Comparison of ENCODE assay signal across 16 cellular contexts in the genomic region with DNA sequence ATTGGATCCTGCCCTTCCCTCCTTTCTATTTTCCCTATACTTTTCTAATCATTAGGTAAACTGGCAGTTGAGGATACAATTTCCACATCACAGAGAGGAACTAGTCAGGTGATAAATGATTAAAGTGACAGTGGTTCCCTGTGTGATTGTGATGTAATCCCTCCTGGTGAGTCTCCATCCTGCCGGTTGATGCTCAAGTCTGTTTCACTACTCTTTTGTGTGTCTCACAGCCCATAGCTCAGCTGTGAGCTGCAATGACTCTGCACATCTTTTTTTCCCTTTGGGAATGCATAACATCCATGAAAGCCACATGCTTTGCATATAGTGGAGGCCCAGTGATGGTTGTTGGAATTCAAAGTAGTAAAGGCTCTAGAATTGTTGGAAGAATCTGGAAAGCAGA.
DNase-seq lines count a peak whose midpoint lies in the region; TF ChIP-seq lines count a peak whose summit lies in the region.
"Had no signal": no experiment of that assay in that cellular context is flagged by ENCODE, and none has a peak within 500 bp of the region (broad histone marks: within the 10 kb centered on the region; RNA-seq: fewer than 3 reads in every experiment).

No MANE protein-coding gene starts in this region.

- no peak overlapping the region for H3K4me3 ChIP-seq in AG10803 (ENCODE audit: low read length)
- H3K4me3 ChIP-seq in HUES48 (ENCODE audit: low read depth, low read length): no peak overlapping the region
- H3K4me3 ChIP-seq: lower lobe of right lung, pancreas had no signal

- peaks cover 46% of the 10 kb centered on the region for H3K36me3 ChIP-seq in HUES48 (ENCODE audit: control insufficient read depth, insufficient read depth, low read length)

- DNase-seq in AG10803 (ENCODE audit: low read depth) (peak; percentile 88), amniotic epithelial cell (ENCODE audit: low read depth) (peak; percentile 65), iPS DF 19.7 (ENCODE audit: low read depth, low spot score) (peak; percentile 60), NCI-H187 treated with DMSO at 0.1 percent for 48 hours (lab: John Stamatoyannopoulos, UW) (no peak), retina (no peak), 8988T (no peak), HK-2 (ENCODE audit: unreplicated experiment) (no peak)
- DNase-seq: activated CD4-positive, alpha-beta memory T cell treated with anti-CD3 and anti-CD28 coated beads for 36 hours; C1 segment of cervical spinal cord; cortex of kidney; lower lobe of right lung; NCI-H1436 treated with DMSO at 0.1 percent for 48 hours; NK-92 treated with Interleukin-12 subunit alpha and Interleukin-12 subunit beta, amount 100 ng/mL, for 24 hours; pancreas; stimulated activated CD4-positive, alpha-beta T cell treated with anti-CD3 and anti-CD28 coated beads, Interleukin-1b, Interleukin-23, amount 100 ng/mL, for 48 hours had no signal

- no peak overlapping the region for H3K9ac ChIP-seq in HUES48 (ENCODE audit: low read depth, low read length)

- H3K4me1 ChIP-seq in HUES48 (ENCODE audit: control insufficient read depth, insufficient read depth, low read length): peaks cover 30% of the 10 kb centered on the region
- H3K4me1 ChIP-seq: lower lobe of right lung had no signal

- H3K27ac ChIP-seq in HUES48 (ENCODE audit: low read depth, low read length): peak overlapping the region; percentile 64
- H3K27ac ChIP-seq: lower lobe of right lung, pancreas had no signal

- TF ChIP-seq CTCF in AG10803 (conservative IDR thresholded peaks at IDR 0.05; ENCODE audit: low read length): no peak

- H3K9me3 ChIP-seq in HUES48 (ENCODE audit: control insufficient read depth, insufficient read depth, low read length): no peaks in the 10 kb centered on the region
- H3K9me3 ChIP-seq: lower lobe of right lung, pancreas had no signal

- H3K27me3 ChIP-seq in HUES48 (ENCODE audit: control insufficient read depth, insufficient read depth, low read length): no peaks in the 10 kb centered on the region
- H3K27me3 ChIP-seq: pancreas had no signal

Comparison
In these comparisons a context has a peak if more than half of its experiments do, and no peak if none do; other contexts are left out.
1. DNase-seq: peak in AG10803 (single experiment), amniotic epithelial cell (single experiment) and iPS DF 19.7 (single experiment); none in NCI-H187 treated with DMSO at 0.1 percent for 48 hours (single experiment), retina (single experiment), 8988T (single experiment) and HK-2 (single experiment).